In genomic region chrX:154986826-154987575, GRCh38 we compare ENCODE assay signal across 14 cellular contexts. TPM values are rescaled to one million over a fixed set of nuclear protein-coding genes. Genes with fewer than 3 reads are reported as not detected.
DNase-seq lines count a peak whose midpoint lies in the region; ATAC-seq lines count a peak whose summit lies in the region.
"Had no signal": no experiment of that assay in that cellular context is flagged by ENCODE, and none has a peak within 500 bp of the region (broad histone marks: within the 10 kb centered on the region; RNA-seq: fewer than 3 reads in every experiment).

No MANE protein-coding gene starts in this region.

- no peak for ATAC-seq in effector memory CD8-positive, alpha-beta T cell (replicated peaks)
- ATAC-seq in HG03439 (IDR thresholded peaks at IDR 0.05; ENCODE audit: unreplicated experiment): no peak
- ATAC-seq: activated naive CD4-positive, alpha-beta T cell treated with anti-CD3 and anti-CD28 coated beads, Interleukin-2, amount 50 U/mL, for 72 hours had no signal

- no peak overlapping the region for H3K4me3 ChIP-seq in Jurkat, Clone E6-1 (ENCODE audit: low read length)
- H3K4me3 ChIP-seq: BLaER1, testis had no signal

- H3K4me3 Mint-ChIP-seq in effector memory CD8-positive, alpha-beta T cell: no peak overlapping the region

- no peaks in the 10 kb centered on the region for H3K4me1 Mint-ChIP-seq in effector memory CD8-positive, alpha-beta T cell (ENCODE audit: low read depth in 2 of 2)

- no peaks in the 10 kb centered on the region for H3K9me3 Mint-ChIP-seq in effector memory CD8-positive, alpha-beta T cell
- H3K9me3 Mint-ChIP-seq: activated naive CD4-positive, alpha-beta T cell treated with anti-CD3 and anti-CD28 coated beads, Interleukin-2, amount 50 U/mL, for 72 hours had no signal

- H3K27ac Mint-ChIP-seq in effector memory CD8-positive, alpha-beta T cell: no peak overlapping the region

- peaks cover 0 to 6% of the 10 kb centered on the region in 2 donors for H3K27me3 Mint-ChIP-seq in effector memory CD8-positive, alpha-beta T cell

- H3K36me3 Mint-ChIP-seq in effector memory CD8-positive, alpha-beta T cell (ENCODE audit: insufficient read depth): no peaks in the 10 kb centered on the region
- H3K36me3 Mint-ChIP-seq: activated naive CD4-positive, alpha-beta T cell treated with anti-CD3 and anti-CD28 coated beads, Interleukin-2, amount 50 U/mL, for 72 hours had no signal

- peak; percentile 15 for DNase-seq in DMS 273 (lab: John Stamatoyannopoulos, UW; ENCODE audit: unreplicated experiment)
- DNase-seq in Jurkat, Clone E6-1 (ENCODE audit: low read depth, low spot score): peak; percentile 36
- peak; percentile 18 for DNase-seq in SW480 (ENCODE audit: low spot score)
- DNase-seq in globus pallidus (ENCODE audit: low spot score): peak; percentile 12
- DNase-seq in activated naive CD4-positive, alpha-beta T cell (lab: John Stamatoyannopoulos, UW): no peak
- DNase-seq in occipital lobe (lab: John Stamatoyannopoulos, UW): no peak
- no peak for DNase-seq in effector memory CD8-positive, alpha-beta T cell
- DNase-seq: activated CD4-positive, CD25-positive, alpha-beta regulatory T cell; activated CD8-positive, alpha-beta memory T cell treated with anti-CD3 and anti-CD28 coated beads, Interleukin-2, amount 50 U/mL, for 48 hours; NCI-H1048; testis had no signal

RNA-seq across cellular contexts. Expression of gene F8, which starts 35.5 kb away (rescaled TPM):
- polyA plus RNA-seq in Jurkat, Clone E6-1 (2012; ENCODE audit: insufficient read depth, insufficient read length): 3.8 TPM
- total RNA-seq in occipital lobe: 7.3 TPM

RNA-seq across cellular contexts. Expression of gene FUNDC2, which starts 39.6 kb away (rescaled TPM):
- 124 TPM for polyA plus RNA-seq in Jurkat, Clone E6-1 (2012; ENCODE audit: insufficient read depth, insufficient read length)
- 31.4 TPM for total RNA-seq in occipital lobe

Comparison
In these comparisons a context has a peak if more than half of its experiments do, and no peak if none do; other contexts are left out.
1. DNase-seq: peak in DMS 273 (single experiment), Jurkat, Clone E6-1 (single experiment), SW480 (single experiment) and globus pallidus (single experiment); none in activated naive CD4-positive, alpha-beta T cell (0 of 4), occipital lobe (single experiment) and effector memory CD8-positive, alpha-beta T cell (0 of 3).